ENCODE assay signal across 10 cellular contexts in the genomic region with DNA sequence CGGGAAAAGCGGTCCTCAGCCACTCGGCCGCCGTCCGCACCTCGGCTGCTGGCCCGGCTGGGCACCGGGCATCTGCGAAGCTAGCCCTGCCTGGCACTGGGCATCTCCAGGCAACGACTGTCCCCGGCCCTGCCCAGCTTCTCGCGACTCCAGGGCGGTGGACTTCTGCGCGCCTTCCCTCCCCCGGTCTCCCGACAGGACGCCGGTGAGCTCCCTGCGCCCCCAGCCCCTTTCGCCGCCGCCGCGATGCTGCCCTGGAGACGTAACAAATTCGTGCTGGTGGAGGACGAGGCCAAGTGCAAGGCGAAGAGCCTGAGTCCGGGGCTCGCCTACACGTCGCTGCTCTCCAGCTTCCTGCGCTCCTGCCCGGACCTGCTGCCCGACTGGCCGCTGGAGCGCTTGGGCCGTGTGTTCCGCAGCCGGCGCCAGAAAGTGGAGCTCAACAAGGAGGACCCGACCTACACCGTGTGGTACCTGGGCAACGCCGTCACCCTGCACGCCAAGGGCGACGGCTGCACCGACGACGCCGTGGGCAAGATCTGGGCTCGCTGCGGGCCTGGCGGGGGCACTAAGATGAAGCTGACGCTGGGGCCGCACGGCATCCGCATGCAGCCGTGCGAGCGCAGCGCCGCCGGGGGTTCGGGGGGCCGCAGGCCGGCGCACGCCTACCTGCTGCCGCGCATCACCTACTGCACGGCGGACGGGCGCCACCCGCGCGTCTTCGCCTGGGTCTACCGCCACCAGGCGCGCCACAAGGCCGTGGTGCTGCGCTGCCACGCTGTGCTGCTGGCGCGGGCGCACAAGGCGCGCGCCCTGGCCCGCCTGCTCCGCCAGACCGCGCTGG. TPM values are rescaled to one million over a fixed set of nuclear protein-coding genes. Genes with fewer than 3 reads are reported as not detected.
DNase-seq lines count a peak whose midpoint lies in the region; ATAC-seq and TF ChIP-seq lines count a peak whose summit lies in the region.
"Had no signal": no experiment of that assay in that cellular context is flagged by ENCODE, and none has a peak within 500 bp of the region (broad histone marks: within the 10 kb centered on the region; RNA-seq: fewer than 3 reads in every experiment).

No MANE protein-coding gene starts in this region.

- peaks cover 35% of the 10 kb centered on the region for H3K27me3 Mint-ChIP-seq in activated CD4-positive, alpha-beta memory T cell treated with anti-CD3 and anti-CD28 coated beads for 36 hours

- H3K4me3 ChIP-seq in mammary epithelial cell (replicated peaks in 1 of 3; ENCODE audit: insufficient read depth in 1 of 3, low read depth in 2 of 3, low read length in 3 of 3) = peak overlapping the region; percentile 27 to 43 (median 30)
- H3K4me3 ChIP-seq in thoracic aorta = peak overlapping the region; percentile 45
- H3K4me3 ChIP-seq: SJSA1 had no signal

- DNase-seq in NCI-H82 (lab: John Stamatoyannopoulos, UW) (peak; percentile 55), NCI-H82 treated with DMSO at 0.1 percent for 48 hours (lab: John Stamatoyannopoulos, UW; ENCODE audit: unreplicated experiment) (no peak), mammary epithelial cell (peak; percentile 52), iris pigment epithelial cell (ENCODE audit: low read depth) (peak; percentile 49), thoracic aorta (ENCODE audit: low spot score) (no peak)
- DNase-seq in activated CD4-positive, alpha-beta memory T cell treated with anti-CD3 and anti-CD28 coated beads for 36 hours = no peak
- no peak for DNase-seq in activated effector memory CD4-positive, alpha-beta T cell treated with anti-CD3 and anti-CD28 coated beads, Interleukin-2, amount 50 U/mL, for 16 hours

- dilution Hi-C loops in mammary epithelial cell (cut with HindIII; ENCODE audit: low sequenced_read_pairs) = no loop called here

- peaks cover 18% of the 10 kb centered on the region for H3K27me3 ChIP-seq in mammary epithelial cell (ENCODE audit: insufficient read depth, low read length)
- H3K27me3 ChIP-seq in thoracic aorta (replicated peaks; ENCODE audit: insufficient read depth) = no peaks in the 10 kb centered on the region

- no peak overlapping the region for H3K27ac Mint-ChIP-seq in activated CD4-positive, alpha-beta memory T cell treated with anti-CD3 and anti-CD28 coated beads for 36 hours

- 2% methylated on average over 21 of the region's 99 CpGs for WGBS in mammary epithelial cell (ENCODE audit: low coverage, missing lambda C conversion rate)

- H4K20me1 ChIP-seq in mammary epithelial cell (ENCODE audit: insufficient read depth, low read length) = peaks cover 4% of the 10 kb centered on the region

- POLR2A ChIA-PET in activated CD4-positive, alpha-beta memory T cell treated with anti-CD3 and anti-CD28 coated beads for 36 hours (lab: Charles Lee) = no interaction called here

- no peak overlapping the region for H3K9ac ChIP-seq in mammary epithelial cell (ENCODE audit: insufficient read depth, low read length)

- intact Hi-C loops in mammary epithelial cell (cut with micrococcal nuclease) = no loop called here
- intact Hi-C loops in activated CD4-positive, alpha-beta memory T cell treated with anti-CD3 and anti-CD28 coated beads for 36 hours (cut with micrococcal nuclease) = no loop called here

- H2AFZ ChIP-seq in mammary epithelial cell (ENCODE audit: low read depth, low read length) = peak overlapping the region; percentile 80

- H3K36me3 Mint-ChIP-seq in activated CD4-positive, alpha-beta memory T cell treated with anti-CD3 and anti-CD28 coated beads for 36 hours = no peaks in the 10 kb centered on the region

- H3K4me3 Mint-ChIP-seq in activated CD4-positive, alpha-beta memory T cell treated with anti-CD3 and anti-CD28 coated beads for 36 hours = no peak overlapping the region

- in situ Hi-C loops in mammary epithelial cell (cut with MboI; ENCODE audit: low sequenced_read_pairs in 2 of 2) = no loop called here

- peaks cover 2% of the 10 kb centered on the region for H3K4me1 Mint-ChIP-seq in activated CD4-positive, alpha-beta memory T cell treated with anti-CD3 and anti-CD28 coated beads for 36 hours (ENCODE audit: low read depth)

- H3K36me3 ChIP-seq in mammary epithelial cell (ENCODE audit: insufficient read depth, low read length) (no peaks in the 10 kb centered on the region), thoracic aorta (no peaks in the 10 kb centered on the region)
- H3K36me3 ChIP-seq: SJSA1 had no signal

- H3K79me2 ChIP-seq in mammary epithelial cell (ENCODE audit: insufficient read depth, low read length) = no peaks in the 10 kb centered on the region

- no TSS peak for BruUV-seq in mammary epithelial cell (replicated peaks; lab: Mats Ljungman, UMichigan)

- TF ChIP-seq CTCF in mammary epithelial cell (conservative IDR thresholded peaks at IDR 0.05 in 1 of 2, IDR thresholded peaks at IDR 0.05 in 1 of 2; ENCODE audit: extremely low read depth in 1 of 2, insufficient read depth in 1 of 2, low read depth in 1 of 2, low read length in 2 of 2) (no peak), thoracic aorta (IDR thresholded peaks at IDR 0.05) (no peak)

- H3K4me2 ChIP-seq in mammary epithelial cell (ENCODE audit: insufficient read depth, low read depth, low read length) = peak overlapping the region; percentile 90

- no peaks in the 10 kb centered on the region for H3K9me3 Mint-ChIP-seq in activated CD4-positive, alpha-beta memory T cell treated with anti-CD3 and anti-CD28 coated beads for 36 hours

- H3K27ac ChIP-seq in mammary epithelial cell (ENCODE audit: insufficient read depth, low read depth, low read length) (no peak overlapping the region), thoracic aorta (no peak overlapping the region)
- H3K27ac ChIP-seq: C4-2B, SJSA1 had no signal

- H3K9me3 ChIP-seq in mammary epithelial cell (replicated peaks; ENCODE audit: insufficient read depth, low read length) = no peaks in the 10 kb centered on the region
- H3K9me3 ChIP-seq in thoracic aorta = no peaks in the 10 kb centered on the region
- H3K9me3 ChIP-seq: SJSA1 had no signal

- H3K4me1 ChIP-seq in mammary epithelial cell (ENCODE audit: insufficient read depth, low read length) (peaks cover 19% of the 10 kb centered on the region), thoracic aorta (ENCODE audit: control insufficient read depth in 1 of 2, low read depth in 2 of 2) (peaks cover 0 to 22% of the 10 kb centered on the region in 2 donors)

- ATAC-seq in thoracic aorta (ENCODE audit: insufficient number of reproducible peaks, low FRiP score, low read depth) = no peak
- no peak for ATAC-seq in HG03039 (IDR thresholded peaks at IDR 0.05; ENCODE audit: unreplicated experiment)

- CTCF ChIA-PET in mammary epithelial cell (lab: Charles Lee; ENCODE audit: low non-redundant PET) = no interaction called here
- CTCF ChIA-PET in activated CD4-positive, alpha-beta memory T cell treated with anti-CD3 and anti-CD28 coated beads for 36 hours (lab: Charles Lee) = interaction anchor here (2.7 kb wide), 1 partner anchor 22 kb away, joined by 7 read pairs; no protein-coding TSS in a partner anchor

RNA-seq across cellular contexts. Expression of gene FAM43B, which starts 0.6 kb away (rescaled TPM):
- total RNA-seq in mammary epithelial cell (under 1 TPM in 1 of 2 donors, not detected in 1; 0.49 TPM), thoracic aorta (1 to 10 TPM in 1 of 2 donors, under 1 TPM in 1; 0.27 to 3.0 TPM)
- polyA plus RNA-seq in mammary epithelial cell = 0.28 TPM
- not detected for polyA minus RNA-seq in mammary epithelial cell
- total RNA-seq in activated CD4-positive, alpha-beta memory T cell treated with anti-CD3 and anti-CD28 coated beads for 36 hours = not detected
- total RNA-seq: SJSA1 had no signal

RNA-seq across cellular contexts. Expression of gene CDA, which starts 35.9 kb away (rescaled TPM):
- 10 to 100 TPM in 1 of 2 donors, 1 to 10 TPM in 1; 2.8 to 91.5 TPM for total RNA-seq in mammary epithelial cell
- 371 TPM for polyA plus RNA-seq in mammary epithelial cell
- polyA minus RNA-seq in mammary epithelial cell = 543 TPM
- 1 to 10 TPM in 1 of 2 donors, under 1 TPM in 1; 0.92 to 3.0 TPM for total RNA-seq in thoracic aorta
- total RNA-seq in activated CD4-positive, alpha-beta memory T cell treated with anti-CD3 and anti-CD28 coated beads for 36 hours = not detected
- total RNA-seq: SJSA1 had no signal

RNA-seq across cellular contexts. Expression of gene MUL1, which starts 45.0 kb away (rescaled TPM):
- total RNA-seq in mammary epithelial cell (10 to 100 TPM; 46.6 to 51.7 TPM), thoracic aorta (10 to 100 TPM; 27.2 to 41.8 TPM)
- 41.2 TPM for polyA plus RNA-seq in mammary epithelial cell
- polyA minus RNA-seq in mammary epithelial cell = 36.5 TPM
- total RNA-seq in activated CD4-positive, alpha-beta memory T cell treated with anti-CD3 and anti-CD28 coated beads for 36 hours = 10 to 100 TPM; 16.3 to 16.7 TPM

Comparison
In these comparisons a context has a peak if more than half of its experiments do, and no peak if none do; other contexts are left out.
1. DNase-seq: peak in NCI-H82 (single experiment), mammary epithelial cell (single experiment) and iris pigment epithelial cell (single experiment); none in NCI-H82 treated with DMSO at 0.1 percent for 48 hours (single experiment), thoracic aorta (single experiment), activated CD4-positive, alpha-beta memory T cell treated with anti-CD3 and anti-CD28 coated beads for 36 hours (single experiment) and activated effector memory CD4-positive, alpha-beta T cell treated with anti-CD3 and anti-CD28 coated beads, Interleukin-2, amount 50 U/mL, for 16 hours (single experiment).